ENCODE assay signal across 32 cellular contexts in genomic region chr18:78510636-78511035, GRCh38.
"Had no signal": no experiment of that assay in that cellular context is flagged by ENCODE, and none has a peak within 500 bp of the region (broad histone marks: within the 10 kb centered on the region; RNA-seq: fewer than 3 reads in every experiment).

No MANE protein-coding gene starts in this region.

- DNase-seq: activated CD4-positive, alpha-beta memory T cell treated with anti-CD3 and anti-CD28 coated beads, Interleukin-2, amount 10 ng/mL, durations not matched to agents 7 days and 5 days; activated CD4-positive, alpha-beta T cell treated with anti-CD3 and anti-CD28 coated beads for 1 hour; activated CD4-positive, alpha-beta T cell treated with anti-CD3 and anti-CD28 coated beads for 48 hours; activated CD4-positive, CD25-positive, alpha-beta regulatory T cell; activated CD8-positive, alpha-beta memory T cell treated with anti-CD3 and anti-CD28 coated beads for 24 hours; activated CD8-positive, alpha-beta memory T cell treated with anti-CD3 and anti-CD28 coated beads, Interleukin-2, amount 10 ng/mL, durations not matched to agents 7 days and 5 days; activated CD8-positive, alpha-beta memory T cell treated with anti-CD3 and anti-CD28 coated beads, Interleukin-2, amount 50 U/mL, for 48 hours; activated effector memory CD4-positive, alpha-beta T cell treated with anti-CD3 and anti-CD28 coated beads, Interleukin-2, amount 50 U/mL, for 16 hours; activated naive CD4-positive, alpha-beta T cell; activated naive CD4-positive, alpha-beta T cell treated with anti-CD3 and anti-CD28 coated beads, Interleukin-2, amount 50 U/mL, for 16 hours; activated naive CD8-positive, alpha-beta T cell treated with anti-CD3 and anti-CD28 coated beads for 36 hours; activated T-cell treated with anti-CD3 and anti-CD28 coated beads, Interleukin-2, amount 50 U/mL, for 48 hours; amniotic stem cell; aorta; brain microvascular endothelial cell; MM.1S; MV-4-11; NCI-H1092; NCI-H1436 treated with DMSO at 0.1 percent for 48 hours; NCI-H1694 treated with DMSO at 0.1 percent for 48 hours; NCI-H2029; NCI-H345; NCI-H524 treated with DMSO at 0.1 percent for 48 hours; PC-9; SW 1271; T-helper 1 cell; T-helper 2 cell; T-helper 9 cell had no signal

- H3K36me3 Mint-ChIP-seq: activated CD8-positive, alpha-beta memory T cell treated with anti-CD3 and anti-CD28 coated beads, Interleukin-2, amount 10 ng/mL, durations not matched to agents 7 days and 5 days; activated naive CD8-positive, alpha-beta T cell treated with anti-CD3 and anti-CD28 coated beads for 36 hours had no signal

- H3K4me3 Mint-ChIP-seq: activated CD4-positive, alpha-beta memory T cell treated with anti-CD3 and anti-CD28 coated beads, Interleukin-2, amount 10 ng/mL, durations not matched to agents 7 days and 5 days; activated CD8-positive, alpha-beta memory T cell treated with anti-CD3 and anti-CD28 coated beads, Interleukin-2, amount 10 ng/mL, durations not matched to agents 7 days and 5 days; activated naive CD8-positive, alpha-beta T cell treated with anti-CD3 and anti-CD28 coated beads for 36 hours had no signal

- H3K4me3 ChIP-seq: PC-9 had no signal

- ATAC-seq: activated CD8-positive, alpha-beta memory T cell treated with anti-CD3 and anti-CD28 coated beads, Interleukin-2, amount 10 ng/mL, durations not matched to agents 7 days and 5 days; Right ventricle myocardium inferior had no signal

- H3K27ac Mint-ChIP-seq: activated CD4-positive, alpha-beta memory T cell treated with anti-CD3 and anti-CD28 coated beads, Interleukin-2, amount 10 ng/mL, durations not matched to agents 7 days and 5 days; activated CD8-positive, alpha-beta memory T cell treated with anti-CD3 and anti-CD28 coated beads, Interleukin-2, amount 10 ng/mL, durations not matched to agents 7 days and 5 days; activated naive CD8-positive, alpha-beta T cell treated with anti-CD3 and anti-CD28 coated beads for 36 hours had no signal

- H3K27me3 ChIP-seq: brain microvascular endothelial cell had no signal

- H3K27me3 Mint-ChIP-seq: activated CD4-positive, alpha-beta memory T cell treated with anti-CD3 and anti-CD28 coated beads, Interleukin-2, amount 10 ng/mL, durations not matched to agents 7 days and 5 days; activated CD8-positive, alpha-beta memory T cell treated with anti-CD3 and anti-CD28 coated beads, Interleukin-2, amount 10 ng/mL, durations not matched to agents 7 days and 5 days; activated naive CD8-positive, alpha-beta T cell treated with anti-CD3 and anti-CD28 coated beads for 36 hours had no signal

- H3K36me3 ChIP-seq: brain microvascular endothelial cell had no signal

- H3K27ac ChIP-seq: brain microvascular endothelial cell, KMS-11, PC-9, RWPE1, VCaP had no signal

- H3K4me1 Mint-ChIP-seq: activated CD4-positive, alpha-beta memory T cell treated with anti-CD3 and anti-CD28 coated beads, Interleukin-2, amount 10 ng/mL, durations not matched to agents 7 days and 5 days; activated CD8-positive, alpha-beta memory T cell treated with anti-CD3 and anti-CD28 coated beads, Interleukin-2, amount 10 ng/mL, durations not matched to agents 7 days and 5 days; activated naive CD8-positive, alpha-beta T cell treated with anti-CD3 and anti-CD28 coated beads for 36 hours had no signal
